In genomic region chr16:30430428-30430970, GRCh38 we compare ENCODE assay signal across 9 cellular contexts. TPM values are rescaled to one million over a fixed set of nuclear protein-coding genes. Genes with fewer than 3 reads are reported as not detected.
DNase-seq lines count a peak whose midpoint lies in the region; ATAC-seq and TF ChIP-seq lines count a peak whose summit lies in the region.
"Had no signal": no experiment of that assay in that cellular context is flagged by ENCODE, and none has a peak within 500 bp of the region (broad histone marks: within the 10 kb centered on the region; RNA-seq: fewer than 3 reads in every experiment).

No MANE protein-coding gene starts in this region.

- H3K27me3 ChIP-seq in H7 (ENCODE audit: control insufficient read depth, insufficient read depth, low read length): no peaks in the 10 kb centered on the region
- H3K27me3 ChIP-seq in heart right ventricle: no peaks in the 10 kb centered on the region
- no peaks in the 10 kb centered on the region for H3K27me3 ChIP-seq in smooth muscle cell (ENCODE audit: low read depth)

- H3K27ac ChIP-seq in C4-2B (peak overlapping the region; percentile 85), SK-N-MC (no peak overlapping the region), heart right ventricle (peak overlapping the region in 9 of 10 donors; percentile 60 to 83 (median 74)), smooth muscle cell (ENCODE audit: low read depth) (no peak overlapping the region)

- H3K4me2 ChIP-seq in smooth muscle cell: peak overlapping the region; percentile 86

- H4K20me1 ChIP-seq in smooth muscle cell (ENCODE audit: low read depth): no peaks in the 10 kb centered on the region

- TF ChIP-seq CTCF in C4-2B (conservative IDR thresholded peaks at IDR 0.05): peak; percentile 37
- peak in 2 of 9 donors; percentile 18 to 52 for TF ChIP-seq CTCF in heart right ventricle (IDR thresholded peaks at IDR 0.05)
- TF ChIP-seq CTCF in smooth muscle cell (IDR thresholded peaks at IDR 0.05; ENCODE audit: borderline replicate concordance, insufficient read depth, poor library complexity, severe bottlenecking): no peak

- H2AFZ ChIP-seq in smooth muscle cell (ENCODE audit: low read depth): peak overlapping the region; percentile 20

- 52 to 56% methylated on average over 19 of the region's 19 CpGs for WGBS in heart right ventricle, 2 donors
- 45% methylated on average over 18 of the region's 19 CpGs for WGBS in smooth muscle cell (ENCODE audit: low lambda C conversion rate)

- no peaks in the 10 kb centered on the region for H3K9me3 ChIP-seq in SK-N-MC (ENCODE audit: low read depth, low read length)
- H3K9me3 ChIP-seq in heart right ventricle: no peaks in the 10 kb centered on the region
- no peaks in the 10 kb centered on the region for H3K9me3 ChIP-seq in smooth muscle cell (replicated peaks; ENCODE audit: low read depth)

- no peaks in the 10 kb centered on the region for H3K79me2 ChIP-seq in smooth muscle cell (ENCODE audit: low read depth)

- H3F3A ChIP-seq in smooth muscle cell (ENCODE audit: low read depth): no peaks in the 10 kb centered on the region

- H3K36me3 ChIP-seq in H7 (replicated peaks; ENCODE audit: control insufficient read depth, insufficient read depth, low read length) (peaks cover 10% of the 10 kb centered on the region), SK-N-MC (ENCODE audit: insufficient read depth, low read length) (peaks cover 17% of the 10 kb centered on the region), heart right ventricle (peaks cover 0 to 23% (median 0%) of the 10 kb centered on the region in 9 donors), smooth muscle cell (ENCODE audit: low read depth) (no peaks in the 10 kb centered on the region)

- H3K9ac ChIP-seq in SK-N-MC (ENCODE audit: insufficient read length): peak overlapping the region; percentile 6
- H3K9ac ChIP-seq in smooth muscle cell (ENCODE audit: low read depth): no peak overlapping the region

- peak overlapping the region; percentile 0; the same call in 1 of the 2 replicates for H3K4me3 ChIP-seq in H7 (ENCODE audit: insufficient read depth, low read depth, low read length)
- H3K4me3 ChIP-seq in SK-N-MC: peak overlapping the region; percentile 99
- peak overlapping the region in 9 of 10 donors; percentile 65 to 97 (median 72) for H3K4me3 ChIP-seq in heart right ventricle
- H3K4me3 ChIP-seq in smooth muscle cell: peak overlapping the region; percentile 58

- intact Hi-C loops in heart right ventricle (cut with DNase I): loop anchor here in 6 of 10 donors (1.0 to 10.0 kb wide), 6 partner anchors 54 to 204 kb away; partner anchors contain the start of gene ZNF768 (in 1 of the 6)

- H3K4me1 ChIP-seq in heart right ventricle (peaks cover 3 to 33% (median 19%) of the 10 kb centered on the region in 9 donors), smooth muscle cell (ENCODE audit: low read depth) (peaks cover 4% of the 10 kb centered on the region)

- DNase-seq in H7 (no peak), SK-N-MC (ENCODE audit: low read depth, low spot score) (no peak), heart right ventricle (peak in 1 of 2 donors; percentile 24), smooth muscle cell (lab: John Stamatoyannopoulos, UW; ENCODE audit: unreplicated experiment) (no peak), NCI-H2227 treated with DMSO at 0.1 percent for 48 hours (lab: John Stamatoyannopoulos, UW) (no peak), COLO829 (ENCODE audit: low spot score) (no peak), NCI-H82 (lab: John Stamatoyannopoulos, UW) (no peak)

- peak; percentile 4 to 57 (median 26) for ATAC-seq in heart right ventricle

RNA-seq across cellular contexts. Expression of gene DCTPP1, which starts 0.7 kb away (rescaled TPM):
- total RNA-seq in H7 (2014; rRNA removed; shearing (Covaris generic)): 56.4 and 74.2 TPM in 2 replicates
- 10 to 100 TPM; 22.8 to 39.9 (median 29.7) TPM for total RNA-seq in heart right ventricle
- 10 to 100 TPM; 12.0 to 42.6 TPM for polyA plus RNA-seq in heart right ventricle
- 18.4 and 18.6 TPM in 2 replicates for total RNA-seq in smooth muscle cell
- polyA plus RNA-seq in smooth muscle cell: 34.8 and 37.8 TPM in 2 replicates

RNA-seq across cellular contexts. Expression of gene SEPHS2, which starts 15.2 kb away (rescaled TPM):
- total RNA-seq in H7 (2014; rRNA removed; shearing (Covaris generic)): 8.2 and 9.8 TPM in 2 replicates
- total RNA-seq in heart right ventricle: 10 to 100 TPM; 23.5 to 49.3 (median 29.3) TPM
- polyA plus RNA-seq in heart right ventricle: 10 to 100 TPM; 17.3 to 47.0 TPM
- total RNA-seq in smooth muscle cell: 9.2 and 12.1 TPM in 2 replicates
- 26.4 and 30.5 TPM in 2 replicates for polyA plus RNA-seq in smooth muscle cell

RNA-seq across cellular contexts. Expression of gene ZNF771, which starts 23.1 kb away (rescaled TPM):
- total RNA-seq in H7 (2014; rRNA removed; shearing (Covaris generic)): 10.6 and 13.5 TPM in 2 replicates
- total RNA-seq in heart right ventricle: 1 to 10 TPM; 3.8 to 9.0 (median 5.1) TPM
- polyA plus RNA-seq in heart right ventricle: 10 to 100 TPM in 1 of 2 donors, 1 to 10 TPM in 1; 5.0 to 23.2 TPM
- 6.6 and 7.2 TPM in 2 replicates for total RNA-seq in smooth muscle cell
- polyA plus RNA-seq in smooth muscle cell: 14.5 and 20.9 TPM in 2 replicates

RNA-seq across cellular contexts. Expression of gene ZNF48, which starts 35.3 kb away (rescaled TPM):
- 38.8 and 46.3 TPM in 2 replicates for total RNA-seq in H7 (2014; rRNA removed; shearing (Covaris generic))
- total RNA-seq in heart right ventricle (1 to 10 TPM; 3.2 to 6.6 (median 5.4) TPM), smooth muscle cell (7.7 and 9.3 TPM in 2 replicates)
- polyA plus RNA-seq in heart right ventricle (1 to 10 TPM; 2.2 to 8.0 TPM), smooth muscle cell (8.0 and 10.3 TPM in 2 replicates)

RNA-seq across cellular contexts. Expression of gene ITGAL, which starts 42.0 kb away (rescaled TPM):
- total RNA-seq in H7 (2014; rRNA removed; shearing (Covaris generic)): 0.03 and 0.11 TPM in 2 replicates
- total RNA-seq in heart right ventricle: 10 to 100 TPM in 1 of 10 donors, 1 to 10 TPM in 7, under 1 TPM in 2; 0.79 to 18.2 (median 1.9) TPM
- 1 to 10 TPM in 1 of 2 donors, under 1 TPM in 1; 0.52 to 1.2 TPM for polyA plus RNA-seq in heart right ventricle
- total RNA-seq in smooth muscle cell: not detected in 2 replicates
- not detected in 2 replicates for polyA plus RNA-seq in smooth muscle cell
- total RNA-seq: glomerular endothelial cell had no signal

Comparison
In these comparisons a context has a peak if more than half of its experiments do, and no peak if none do; other contexts are left out.
1. H3K27ac ChIP-seq: peak in C4-2B (single experiment) and heart right ventricle (9 of 10); none in SK-N-MC (single experiment) and smooth muscle cell (single experiment).
2. H3K4me3 ChIP-seq: peak in every context shown above with its lines; median percentile 99 in SK-N-MC; 72 in heart right ventricle; 58 in smooth muscle cell; 0 in H7.